Comparison of ENCODE assay signal across 1 cellular context in the genomic region with DNA sequence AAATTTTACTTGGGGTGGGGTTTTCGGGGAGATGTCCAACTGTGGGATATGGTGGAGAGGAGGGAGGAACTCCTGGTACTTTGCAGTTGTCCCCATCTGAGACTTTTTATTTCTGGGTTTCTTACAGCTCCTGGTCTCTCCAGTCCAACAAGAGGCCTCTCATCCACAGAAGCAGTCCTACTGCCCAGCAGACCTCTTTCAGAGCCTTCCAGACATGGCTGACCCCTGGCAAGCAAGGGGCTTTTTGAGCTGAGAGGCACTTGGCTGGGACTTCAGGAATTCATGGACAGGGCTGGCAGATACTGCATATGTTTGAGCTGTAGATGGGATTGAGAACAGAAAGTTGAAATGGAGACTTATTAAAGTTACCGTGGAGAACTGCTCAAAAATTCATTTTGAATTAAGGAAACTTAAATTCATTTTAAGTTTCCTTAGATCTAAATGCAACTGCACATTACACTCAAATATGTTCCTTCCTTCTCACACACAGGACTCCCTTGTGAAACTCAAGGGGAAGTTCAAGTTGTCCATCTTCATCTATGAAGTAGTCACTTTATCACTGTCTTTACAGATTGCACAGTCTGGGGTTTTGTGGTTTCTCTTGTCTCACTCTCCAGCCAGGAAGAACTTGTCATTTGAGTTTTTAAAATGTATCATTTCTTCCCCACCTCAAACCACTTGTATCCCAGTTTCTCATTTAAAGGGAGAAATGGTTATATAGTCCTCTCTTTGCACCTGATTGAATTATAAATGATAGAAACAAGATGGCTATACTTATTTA.
TF ChIP-seq lines count a peak whose summit lies in the region.

No MANE protein-coding gene starts in this region.

TF ChIP-seq in K562, 482 proteins besides CTCF, POLR2A, EP300 and RAD21 (continued from another document and continues in another):
- TF ChIP-seq, protein P1, sequence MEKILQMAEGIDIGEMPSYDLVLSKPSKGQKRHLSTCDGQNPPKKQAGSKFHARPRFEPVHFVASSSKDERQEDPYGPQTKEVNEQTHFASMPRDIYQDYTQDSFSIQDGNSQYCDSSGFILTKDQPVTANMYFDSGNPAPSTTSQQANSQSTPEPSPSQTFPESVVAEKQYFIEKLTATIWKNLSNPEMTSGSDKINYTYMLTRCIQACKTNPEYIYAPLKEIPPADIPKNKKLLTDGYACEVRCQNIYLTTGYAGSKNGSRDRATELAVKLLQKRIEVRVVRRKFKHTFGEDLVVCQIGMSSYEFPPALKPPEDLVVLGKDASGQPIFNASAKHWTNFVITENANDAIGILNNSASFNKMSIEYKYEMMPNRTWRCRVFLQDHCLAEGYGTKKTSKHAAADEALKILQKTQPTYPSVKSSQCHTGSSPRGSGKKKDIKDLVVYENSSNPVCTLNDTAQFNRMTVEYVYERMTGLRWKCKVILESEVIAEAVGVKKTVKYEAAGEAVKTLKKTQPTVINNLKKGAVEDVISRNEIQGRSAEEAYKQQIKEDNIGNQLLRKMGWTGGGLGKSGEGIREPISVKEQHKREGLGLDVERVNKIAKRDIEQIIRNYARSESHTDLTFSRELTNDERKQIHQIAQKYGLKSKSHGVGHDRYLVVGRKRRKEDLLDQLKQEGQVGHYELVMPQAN (IDR thresholded peaks at IDR 0.05; ENCODE audit: borderline replicate concordance): no peak
- TF ChIP-seq SOX6 (IDR thresholded peaks at IDR 0.05) (peak; percentile 64; the same call in 1 of the 2 replicates), CREBBP (IDR thresholded peaks at IDR 0.05; ENCODE audit: low read depth, low read length) (no peak), ZFP30 (CRISPR knock-in tag; IDR thresholded peaks at IDR 0.05; ENCODE audit: borderline replicate concordance) (no peak), ZNF644 (tag; IDR thresholded peaks at IDR 0.05; ENCODE audit: low read depth) (no peak), TEAD4 (IDR thresholded peaks at IDR 0.05; ENCODE audit: low read length) (peak; percentile 93), TEAD4 (CRISPR knock-in tag; IDR thresholded peaks at IDR 0.05; ENCODE audit: borderline replicate concordance) (no peak), STAG1 (CRISPR knock-in tag; IDR thresholded peaks at IDR 0.05; ENCODE audit: borderline replicate concordance) (no peak), ZBTB17 (CRISPR knock-in tag; IDR thresholded peaks at IDR 0.05) (no peak), ZNF263 (CRISPR knock-in tag; IDR thresholded peaks at IDR 0.05; ENCODE audit: borderline replicate concordance) (no peak), MBD2 (IDR thresholded peaks at IDR 0.05; ENCODE audit: borderline replicate concordance, low read depth) (no peak), JUND (IDR thresholded peaks at IDR 0.05; ENCODE audit: borderline replicate concordance, low read depth, low read length) (peak; percentile 36; the same call in 1 of the 2 replicates), JUND (tag; IDR thresholded peaks at IDR 0.05; ENCODE audit: borderline replicate concordance, low read depth, low read length) (peak; percentile 27; the same call in 1 of the 3 replicates), PHB2 (IDR thresholded peaks at IDR 0.05; ENCODE audit: low read depth) (no peak), ZNF140 (CRISPR knock-in tag; IDR thresholded peaks at IDR 0.05) (no peak), CREB1 (IDR thresholded peaks at IDR 0.05) (0 out of 2 replicates have a peak, but pooled peaks have one; percentile 20), CREB1 (CRISPR knock-in tag; IDR thresholded peaks at IDR 0.05) (no peak), ZNF274 (IDR thresholded peaks at IDR 0.05; ENCODE audit: borderline replicate concordance, low read depth, low read length) (no peak), SMARCE1 (IDR thresholded peaks at IDR 0.05) (peak; percentile 85), FOSL1 (tag; conservative IDR thresholded peaks at IDR 0.05) (peak; percentile 68), RCOR1 (IDR thresholded peaks at IDR 0.05; ENCODE audit: borderline replicate concordance in 1 of 2, low read depth in 2 of 2, low read length in 2 of 2) (peak in 1 of 2 experiments; percentile 94; a peak in 3 of 4 replicates)
- TF ChIP-seq, protein P2, sequence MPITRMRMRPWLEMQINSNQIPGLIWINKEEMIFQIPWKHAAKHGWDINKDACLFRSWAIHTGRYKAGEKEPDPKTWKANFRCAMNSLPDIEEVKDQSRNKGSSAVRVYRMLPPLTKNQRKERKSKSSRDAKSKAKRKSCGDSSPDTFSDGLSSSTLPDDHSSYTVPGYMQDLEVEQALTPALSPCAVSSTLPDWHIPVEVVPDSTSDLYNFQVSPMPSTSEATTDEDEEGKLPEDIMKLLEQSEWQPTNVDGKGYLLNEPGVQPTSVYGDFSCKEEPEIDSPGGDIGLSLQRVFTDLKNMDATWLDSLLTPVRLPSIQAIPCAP (CRISPR knock-in tag; IDR thresholded peaks at IDR 0.05; ENCODE audit: borderline replicate concordance): no peak
- TF ChIP-seq, protein P3, sequence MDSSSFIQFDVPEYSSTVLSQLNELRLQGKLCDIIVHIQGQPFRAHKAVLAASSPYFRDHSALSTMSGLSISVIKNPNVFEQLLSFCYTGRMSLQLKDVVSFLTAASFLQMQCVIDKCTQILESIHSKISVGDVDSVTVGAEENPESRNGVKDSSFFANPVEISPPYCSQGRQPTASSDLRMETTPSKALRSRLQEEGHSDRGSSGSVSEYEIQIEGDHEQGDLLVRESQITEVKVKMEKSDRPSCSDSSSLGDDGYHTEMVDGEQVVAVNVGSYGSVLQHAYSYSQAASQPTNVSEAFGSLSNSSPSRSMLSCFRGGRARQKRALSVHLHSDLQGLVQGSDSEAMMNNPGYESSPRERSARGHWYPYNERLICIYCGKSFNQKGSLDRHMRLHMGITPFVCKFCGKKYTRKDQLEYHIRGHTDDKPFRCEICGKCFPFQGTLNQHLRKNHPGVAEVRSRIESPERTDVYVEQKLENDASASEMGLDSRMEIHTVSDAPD (CRISPR knock-in tag; IDR thresholded peaks at IDR 0.05): no peak
- TF ChIP-seq, protein P4, sequence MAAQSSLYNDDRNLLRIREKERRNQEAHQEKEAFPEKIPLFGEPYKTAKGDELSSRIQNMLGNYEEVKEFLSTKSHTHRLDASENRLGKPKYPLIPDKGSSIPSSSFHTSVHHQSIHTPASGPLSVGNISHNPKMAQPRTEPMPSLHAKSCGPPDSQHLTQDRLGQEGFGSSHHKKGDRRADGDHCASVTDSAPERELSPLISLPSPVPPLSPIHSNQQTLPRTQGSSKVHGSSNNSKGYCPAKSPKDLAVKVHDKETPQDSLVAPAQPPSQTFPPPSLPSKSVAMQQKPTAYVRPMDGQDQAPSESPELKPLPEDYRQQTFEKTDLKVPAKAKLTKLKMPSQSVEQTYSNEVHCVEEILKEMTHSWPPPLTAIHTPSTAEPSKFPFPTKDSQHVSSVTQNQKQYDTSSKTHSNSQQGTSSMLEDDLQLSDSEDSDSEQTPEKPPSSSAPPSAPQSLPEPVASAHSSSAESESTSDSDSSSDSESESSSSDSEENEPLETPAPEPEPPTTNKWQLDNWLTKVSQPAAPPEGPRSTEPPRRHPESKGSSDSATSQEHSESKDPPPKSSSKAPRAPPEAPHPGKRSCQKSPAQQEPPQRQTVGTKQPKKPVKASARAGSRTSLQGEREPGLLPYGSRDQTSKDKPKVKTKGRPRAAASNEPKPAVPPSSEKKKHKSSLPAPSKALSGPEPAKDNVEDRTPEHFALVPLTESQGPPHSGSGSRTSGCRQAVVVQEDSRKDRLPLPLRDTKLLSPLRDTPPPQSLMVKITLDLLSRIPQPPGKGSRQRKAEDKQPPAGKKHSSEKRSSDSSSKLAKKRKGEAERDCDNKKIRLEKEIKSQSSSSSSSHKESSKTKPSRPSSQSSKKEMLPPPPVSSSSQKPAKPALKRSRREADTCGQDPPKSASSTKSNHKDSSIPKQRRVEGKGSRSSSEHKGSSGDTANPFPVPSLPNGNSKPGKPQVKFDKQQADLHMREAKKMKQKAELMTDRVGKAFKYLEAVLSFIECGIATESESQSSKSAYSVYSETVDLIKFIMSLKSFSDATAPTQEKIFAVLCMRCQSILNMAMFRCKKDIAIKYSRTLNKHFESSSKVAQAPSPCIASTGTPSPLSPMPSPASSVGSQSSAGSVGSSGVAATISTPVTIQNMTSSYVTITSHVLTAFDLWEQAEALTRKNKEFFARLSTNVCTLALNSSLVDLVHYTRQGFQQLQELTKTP (IDR thresholded peaks at IDR 0.05; ENCODE audit: low read depth in 1 of 2, partially characterized antibody in 2 of 2): peak in 1 of 2 experiments; percentile 50
- TF ChIP-seq, protein P5, sequence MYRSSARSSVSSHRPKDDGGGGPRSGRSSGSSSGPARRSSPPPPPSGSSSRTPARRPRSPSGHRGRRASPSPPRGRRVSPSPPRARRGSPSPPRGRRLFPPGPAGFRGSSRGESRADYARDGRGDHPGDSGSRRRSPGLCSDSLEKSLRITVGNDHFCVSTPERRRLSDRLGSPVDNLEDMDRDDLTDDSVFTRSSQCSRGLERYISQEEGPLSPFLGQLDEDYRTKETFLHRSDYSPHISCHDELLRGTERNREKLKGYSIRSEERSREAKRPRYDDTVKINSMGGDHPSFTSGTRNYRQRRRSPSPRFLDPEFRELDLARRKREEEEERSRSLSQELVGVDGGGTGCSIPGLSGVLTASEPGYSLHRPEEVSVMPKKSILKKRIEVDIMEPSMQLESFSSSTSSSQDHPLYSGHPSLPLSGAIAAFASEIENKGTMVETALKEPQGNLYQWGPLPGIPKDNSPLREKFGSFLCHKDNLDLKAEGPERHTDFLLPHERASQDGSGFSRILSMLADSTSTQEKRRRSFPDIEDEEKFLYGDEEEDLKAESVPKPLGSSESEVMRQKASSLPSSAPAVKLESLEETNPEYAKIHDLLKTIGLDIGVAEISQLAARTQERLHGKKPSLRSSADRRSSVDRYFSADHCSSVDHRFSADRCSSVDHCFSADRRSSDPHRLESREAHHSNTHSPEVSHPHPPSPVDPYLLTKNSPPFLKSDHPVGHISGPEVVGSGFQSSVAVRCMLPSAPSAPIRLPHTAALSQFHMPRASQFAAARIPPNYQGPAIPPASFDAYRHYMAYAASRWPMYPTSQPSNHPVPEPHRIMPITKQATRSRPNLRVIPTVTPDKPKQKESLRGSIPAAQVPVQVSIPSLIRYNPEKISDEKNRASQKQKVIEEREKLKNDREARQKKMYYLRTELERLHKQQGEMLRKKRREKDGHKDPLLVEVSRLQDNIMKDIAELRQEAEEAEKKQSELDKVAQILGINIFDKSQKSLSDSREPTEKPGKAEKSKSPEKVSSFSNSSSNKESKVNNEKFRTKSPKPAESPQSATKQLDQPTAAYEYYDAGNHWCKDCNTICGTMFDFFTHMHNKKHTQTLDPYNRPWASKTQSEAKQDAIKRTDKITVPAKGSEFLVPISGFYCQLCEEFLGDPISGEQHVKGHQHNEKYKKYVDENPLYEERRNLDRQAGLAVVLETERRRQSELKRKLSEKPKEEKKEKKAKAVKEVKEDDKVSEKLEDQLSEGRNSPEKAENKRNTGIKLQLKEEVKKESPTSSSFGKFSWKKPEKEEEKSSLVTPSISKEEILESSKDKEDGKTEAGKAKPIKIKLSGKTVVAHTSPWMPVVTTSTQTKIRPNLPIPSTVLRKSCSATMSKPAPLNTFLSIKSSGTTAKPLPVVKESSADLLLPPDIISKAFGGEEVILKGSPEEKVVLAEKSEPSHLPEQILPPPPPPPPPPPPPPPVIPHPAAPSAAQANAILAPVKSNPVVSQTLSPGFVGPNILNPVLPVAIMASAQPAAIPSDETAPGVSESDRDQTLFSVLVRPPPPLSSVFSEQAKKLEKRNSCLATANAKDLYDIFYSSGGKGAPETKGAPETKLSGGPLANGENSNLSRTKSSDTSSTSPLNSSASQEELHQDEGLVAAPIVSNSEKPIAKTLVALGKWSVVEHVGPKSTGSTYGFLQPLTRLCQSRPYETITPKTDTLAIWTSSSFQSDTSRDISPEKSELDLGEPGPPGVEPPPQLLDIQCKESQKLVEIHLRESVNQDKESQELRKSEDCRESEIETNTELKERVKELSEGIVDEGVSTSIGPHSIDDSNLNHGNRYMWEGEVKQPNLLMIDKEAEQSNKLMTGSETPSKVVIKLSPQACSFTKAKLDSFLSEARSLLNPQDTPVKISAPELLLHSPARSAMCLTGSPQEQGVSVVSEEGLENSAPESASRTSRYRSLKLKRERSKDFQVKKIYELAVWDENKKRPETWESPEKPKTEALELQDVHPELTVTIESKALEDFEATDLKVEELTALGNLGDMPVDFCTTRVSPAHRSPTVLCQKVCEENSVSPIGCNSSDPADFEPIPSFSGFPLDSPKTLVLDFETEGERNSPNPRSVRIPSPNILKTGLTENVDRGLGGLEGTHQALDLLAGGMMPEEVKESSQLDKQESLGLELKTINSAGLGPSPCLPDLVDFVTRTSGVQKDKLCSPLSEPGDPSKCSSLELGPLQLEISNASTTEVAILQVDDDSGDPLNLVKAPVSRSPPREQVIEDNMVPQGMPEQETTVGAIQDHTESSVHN (IDR thresholded peaks at IDR 0.05; ENCODE audit: borderline replicate concordance in 1 of 2, low read depth in 1 of 2): no peak
- TF ChIP-seq, protein P6, sequence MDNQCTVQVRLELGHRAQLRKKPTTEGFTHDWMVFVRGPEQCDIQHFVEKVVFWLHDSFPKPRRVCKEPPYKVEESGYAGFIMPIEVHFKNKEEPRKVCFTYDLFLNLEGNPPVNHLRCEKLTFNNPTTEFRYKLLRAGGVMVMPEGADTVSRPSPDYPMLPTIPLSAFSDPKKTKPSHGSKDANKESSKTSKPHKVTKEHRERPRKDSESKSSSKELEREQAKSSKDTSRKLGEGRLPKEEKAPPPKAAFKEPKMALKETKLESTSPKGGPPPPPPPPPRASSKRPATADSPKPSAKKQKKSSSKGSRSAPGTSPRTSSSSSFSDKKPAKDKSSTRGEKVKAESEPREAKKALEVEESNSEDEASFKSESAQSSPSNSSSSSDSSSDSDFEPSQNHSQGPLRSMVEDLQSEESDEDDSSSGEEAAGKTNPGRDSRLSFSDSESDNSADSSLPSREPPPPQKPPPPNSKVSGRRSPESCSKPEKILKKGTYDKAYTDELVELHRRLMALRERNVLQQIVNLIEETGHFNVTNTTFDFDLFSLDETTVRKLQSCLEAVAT (IDR thresholded peaks at IDR 0.05): peak in 1 of 2 experiments; percentile 96; a peak in 2 of 4 replicates
- TF ChIP-seq, protein P7, sequence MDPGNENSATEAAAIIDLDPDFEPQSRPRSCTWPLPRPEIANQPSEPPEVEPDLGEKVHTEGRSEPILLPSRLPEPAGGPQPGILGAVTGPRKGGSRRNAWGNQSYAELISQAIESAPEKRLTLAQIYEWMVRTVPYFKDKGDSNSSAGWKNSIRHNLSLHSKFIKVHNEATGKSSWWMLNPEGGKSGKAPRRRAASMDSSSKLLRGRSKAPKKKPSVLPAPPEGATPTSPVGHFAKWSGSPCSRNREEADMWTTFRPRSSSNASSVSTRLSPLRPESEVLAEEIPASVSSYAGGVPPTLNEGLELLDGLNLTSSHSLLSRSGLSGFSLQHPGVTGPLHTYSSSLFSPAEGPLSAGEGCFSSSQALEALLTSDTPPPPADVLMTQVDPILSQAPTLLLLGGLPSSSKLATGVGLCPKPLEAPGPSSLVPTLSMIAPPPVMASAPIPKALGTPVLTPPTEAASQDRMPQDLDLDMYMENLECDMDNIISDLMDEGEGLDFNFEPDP (CRISPR knock-in tag; IDR thresholded peaks at IDR 0.05): no peak
- TF ChIP-seq, protein P8, sequence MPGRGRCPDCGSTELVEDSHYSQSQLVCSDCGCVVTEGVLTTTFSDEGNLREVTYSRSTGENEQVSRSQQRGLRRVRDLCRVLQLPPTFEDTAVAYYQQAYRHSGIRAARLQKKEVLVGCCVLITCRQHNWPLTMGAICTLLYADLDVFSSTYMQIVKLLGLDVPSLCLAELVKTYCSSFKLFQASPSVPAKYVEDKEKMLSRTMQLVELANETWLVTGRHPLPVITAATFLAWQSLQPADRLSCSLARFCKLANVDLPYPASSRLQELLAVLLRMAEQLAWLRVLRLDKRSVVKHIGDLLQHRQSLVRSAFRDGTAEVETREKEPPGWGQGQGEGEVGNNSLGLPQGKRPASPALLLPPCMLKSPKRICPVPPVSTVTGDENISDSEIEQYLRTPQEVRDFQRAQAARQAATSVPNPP (IDR thresholded peaks at IDR 0.05; ENCODE audit: borderline replicate concordance, insufficient read depth, insufficient read length): no peak
